22 cellular contexts compared by ENCODE assay signal in genomic region chr3:24157106-24157505, GRCh38.
"Had no signal": no experiment of that assay in that cellular context is flagged by ENCODE, and none has a peak within 500 bp of the region (broad histone marks: within the 10 kb centered on the region; RNA-seq: fewer than 3 reads in every experiment).

No MANE protein-coding gene starts in this region.

- H3K27ac ChIP-seq: breast epithelium, parathyroid adenoma, right atrium auricular region, stomach, tibial artery, VCaP had no signal

- H3K9me3 ChIP-seq: breast epithelium, right atrium auricular region, stomach, tibial artery had no signal

- H3K79me2 ChIP-seq: parathyroid adenoma had no signal

- H3K9ac ChIP-seq: parathyroid adenoma had no signal

- H3K4me3 ChIP-seq: breast epithelium, right atrium auricular region, stomach, tibial artery had no signal

- H2AFZ ChIP-seq: parathyroid adenoma had no signal

- H3K4me1 ChIP-seq: breast epithelium had no signal

- DNase-seq: activated CD4-positive, alpha-beta T cell treated with anti-CD3 and anti-CD28 coated beads, Interleukin-2, amount 10 ng/mL, durations not matched to agents 7 days and 5 days; activated CD4-positive, CD25-positive, alpha-beta regulatory T cell treated with anti-CD3 and anti-CD28 coated beads, Interleukin-2, amount 50 U/mL, for 72 hours; activated CD8-positive, alpha-beta T cell treated with anti-CD3 and anti-CD28 coated beads for 36 hours; activated gamma-delta T cell treated with Interleukin-2 at 50 U/mL for 16 hours; activated naive CD4-positive, alpha-beta T cell treated with anti-CD3 and anti-CD28 coated beads, Interleukin-2, amount 50 U/mL, for 16 hours; activated T-cell treated with anti-CD3 and anti-CD28 coated beads, Interleukin-2, amount 50 U/mL, for 4 hours; central memory CD4-positive, alpha-beta T cell; head of caudate nucleus; hippocampal formation; left cardiac atrium; midbrain; naive thymus-derived CD8-positive, alpha-beta T cell; occipital lobe; stimulated activated CD4-positive, alpha-beta T cell treated with anti-CD3 and anti-CD28 coated beads, Interleukin-15, amount 100 ng/mL, for 24 hours; stimulated activated CD4-positive, alpha-beta T cell treated with anti-CD3 and anti-CD28 coated beads, Interleukin-2, amount 100 ng/mL, for 24 hours; stimulated activated naive B cell treated with anti-CD40 and anti-IgM and Interleukin-4, amounts not matched to agents 10 μg/mL and 1 μg/mL and 100 μg/mL, for 72 hours; stomach; tibial artery had no signal

- H3K27me3 ChIP-seq: breast epithelium, right atrium auricular region, stomach, tibial artery had no signal

- H3K36me3 ChIP-seq: breast epithelium, right atrium auricular region, stomach, tibial artery had no signal
